In genomic region chr11:122258446-122258994, GRCh38 we compare ENCODE assay signal across 1 cellular context.
TF ChIP-seq lines count a peak whose summit lies in the region.

No MANE protein-coding gene starts in this region.

TF ChIP-seq in WTC11, 78 proteins besides CTCF, POLR2A, EP300 and RAD21 (continued from another document):
- TF ChIP-seq, protein P1, sequence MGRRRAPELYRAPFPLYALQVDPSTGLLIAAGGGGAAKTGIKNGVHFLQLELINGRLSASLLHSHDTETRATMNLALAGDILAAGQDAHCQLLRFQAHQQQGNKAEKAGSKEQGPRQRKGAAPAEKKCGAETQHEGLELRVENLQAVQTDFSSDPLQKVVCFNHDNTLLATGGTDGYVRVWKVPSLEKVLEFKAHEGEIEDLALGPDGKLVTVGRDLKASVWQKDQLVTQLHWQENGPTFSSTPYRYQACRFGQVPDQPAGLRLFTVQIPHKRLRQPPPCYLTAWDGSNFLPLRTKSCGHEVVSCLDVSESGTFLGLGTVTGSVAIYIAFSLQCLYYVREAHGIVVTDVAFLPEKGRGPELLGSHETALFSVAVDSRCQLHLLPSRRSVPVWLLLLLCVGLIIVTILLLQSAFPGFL (CRISPR knock-in tag; IDR thresholded peaks at IDR 0.05; ENCODE audit: borderline replicate concordance): no peak
- TF ChIP-seq ZNF416 (CRISPR knock-in tag; IDR thresholded peaks at IDR 0.05): no peak
- no peak for TF ChIP-seq CREB1 (CRISPR knock-in tag; IDR thresholded peaks at IDR 0.05)
- no peak for TF ChIP-seq KAT7 (CRISPR knock-in tag; IDR thresholded peaks at IDR 0.05; ENCODE audit: borderline replicate concordance)
- TF ChIP-seq ZNF263 (CRISPR knock-in tag; IDR thresholded peaks at IDR 0.05; ENCODE audit: low read depth): no peak
- no peak for TF ChIP-seq ATF2 (CRISPR knock-in tag; IDR thresholded peaks at IDR 0.05; ENCODE audit: borderline replicate concordance, low read depth)
- TF ChIP-seq NR3C1 (CRISPR knock-in tag; conservative IDR thresholded peaks at IDR 0.05; ENCODE audit: low read depth): no peak
- TF ChIP-seq ATF6 (CRISPR knock-in tag; IDR thresholded peaks at IDR 0.05): no peak
